7 cellular contexts compared by ENCODE assay signal in genomic region chr11:65833297-65834030, GRCh38. TPM values are rescaled to one million over a fixed set of nuclear protein-coding genes. Genes with fewer than 3 reads are reported as not detected.
DNase-seq lines count a peak whose midpoint lies in the region; ATAC-seq and TF ChIP-seq lines count a peak whose summit lies in the region.

Gene SNX32 (plus strand): TSS chr11:65833963. CDS start chr11:65834066, 103 bp downstream.

- POLR2A ChIA-PET in activated CD4-positive, alpha-beta memory T cell treated with anti-CD3 and anti-CD28 coated beads for 36 hours (lab: Charles Lee) = interaction anchor here (0.7 to 2.7 kb wide), 5 partner anchors 15 to 128 kb away, joined by 3 to 16 read pairs (median 4); partner anchors contain the start of genes MUS81 and SART1

- no peak within 1 kb of the TSS for H3K27ac Mint-ChIP-seq in activated CD4-positive, alpha-beta memory T cell treated with anti-CD3 and anti-CD28 coated beads for 36 hours

- H3K27me3 ChIP-seq in effector memory CD4-positive, alpha-beta T cell (replicated peaks; ENCODE audit: control insufficient read depth, insufficient read depth, low read length, poor library complexity, severe bottlenecking) = no peaks in the 10 kb centered on the region
- no peaks in the 10 kb centered on the region for H3K27me3 ChIP-seq in lung (ENCODE audit: control insufficient read depth, insufficient read depth)

- CTCF ChIA-PET in activated CD4-positive, alpha-beta memory T cell treated with anti-CD3 and anti-CD28 coated beads for 36 hours (lab: Charles Lee) = interaction anchor here (0.6 to 4.1 kb wide), 6 partner anchors 11 to 158 kb away, joined by 3 to 25 read pairs (median 10); partner anchors contain the start of gene AP5B1

- 1% methylated on average over 57 to 63 of the region's 63 CpGs for WGBS in lung, 2 donors

- peaks cover 14% of the 10 kb centered on the region for H3K4me1 ChIP-seq in effector memory CD4-positive, alpha-beta T cell (ENCODE audit: control insufficient read depth, insufficient read depth, low read length, poor library complexity, severe bottlenecking)
- peaks cover 0 to 14% of the 10 kb centered on the region in 2 donors for H3K4me1 ChIP-seq in lung (ENCODE audit: control insufficient read depth in 2 of 2, insufficient read depth in 2 of 2, low read length in 2 of 2)

- no peaks in the 10 kb centered on the region for H3K27me3 Mint-ChIP-seq in activated CD4-positive, alpha-beta memory T cell treated with anti-CD3 and anti-CD28 coated beads for 36 hours

- no peak for TF ChIP-seq CTCF in lung (IDR thresholded peaks at IDR 0.05; ENCODE audit: control extremely low read depth, extremely low read depth)

- peaks cover 21% of the 10 kb centered on the region for H3K4me1 Mint-ChIP-seq in activated CD4-positive, alpha-beta memory T cell treated with anti-CD3 and anti-CD28 coated beads for 36 hours (ENCODE audit: low read depth)

- H3K36me3 Mint-ChIP-seq in activated CD4-positive, alpha-beta memory T cell treated with anti-CD3 and anti-CD28 coated beads for 36 hours = no peaks in the 10 kb centered on the region

- intact Hi-C loops in activated CD4-positive, alpha-beta memory T cell treated with anti-CD3 and anti-CD28 coated beads for 36 hours (cut with micrococcal nuclease) = no loop called here

- DNase-seq in NCI-H446 treated with DMSO at 0.1 percent for 48 hours (lab: John Stamatoyannopoulos, UW) = peak; percentile 76
- peak; percentile 98 for DNase-seq in activated CD4-positive, alpha-beta memory T cell treated with anti-CD3 and anti-CD28 coated beads for 36 hours
- DNase-seq in effector memory CD4-positive, alpha-beta T cell = peak; percentile 82 to 90 (median 89)
- peak; percentile 96 for DNase-seq in lung (ENCODE audit: low spot score)
- peak; percentile 93 to 94 for DNase-seq in stimulated activated CD4-positive, alpha-beta T cell treated with anti-CD3 and anti-CD28 coated beads, Interleukin-4, amount 100 ng/mL, for 48 hours (ENCODE audit: low read depth in 2 of 2)

- ATAC-seq in GM18868 (IDR thresholded peaks at IDR 0.05; ENCODE audit: unreplicated experiment) (peak; percentile 82), HG03139 (IDR thresholded peaks at IDR 0.05; ENCODE audit: unreplicated experiment) (peak; percentile 93), lung (ENCODE audit: insufficient read depth, low FRiP score) (peak; percentile 100)

- H3K27ac ChIP-seq in effector memory CD4-positive, alpha-beta T cell (ENCODE audit: insufficient read depth, low read length, poor library complexity, severe bottlenecking) = peak within 1 kb of the TSS; percentile 63
- peak within 1 kb of the TSS in 1 of 2 donors; percentile 71 for H3K27ac ChIP-seq in lung (ENCODE audit: low read depth in 1 of 2, low read length in 1 of 2)

- no peaks in the 10 kb centered on the region for H3K36me3 ChIP-seq in effector memory CD4-positive, alpha-beta T cell (ENCODE audit: control insufficient read depth, insufficient read depth, low read length)
- no peaks in the 10 kb centered on the region for H3K36me3 ChIP-seq in lung (ENCODE audit: control insufficient read depth in 2 of 2, insufficient read depth in 2 of 2, low read length in 2 of 2)

- no peaks in the 10 kb centered on the region for H3K9me3 Mint-ChIP-seq in activated CD4-positive, alpha-beta memory T cell treated with anti-CD3 and anti-CD28 coated beads for 36 hours

- H3K4me3 Mint-ChIP-seq in activated CD4-positive, alpha-beta memory T cell treated with anti-CD3 and anti-CD28 coated beads for 36 hours = no peak within 1 kb of the TSS

- no peaks in the 10 kb centered on the region for H3K9me3 ChIP-seq in effector memory CD4-positive, alpha-beta T cell (ENCODE audit: control insufficient read depth, low read length)
- peaks cover 0 to 2% of the 10 kb centered on the region in 2 donors for H3K9me3 ChIP-seq in lung (ENCODE audit: control insufficient read depth in 2 of 2, insufficient read depth in 1 of 2, low read length in 1 of 2)

- peak within 1 kb of the TSS; percentile 61 for H3K4me3 ChIP-seq in effector memory CD4-positive, alpha-beta T cell (ENCODE audit: insufficient read depth, low read depth, low read length, poor library complexity, severe bottlenecking)
- H3K4me3 ChIP-seq in lung = peak within 1 kb of the TSS; percentile 47

RNA-seq across cellular contexts. Expression of gene SNX32, which starts in this region (rescaled TPM):
- total RNA-seq in activated CD4-positive, alpha-beta memory T cell treated with anti-CD3 and anti-CD28 coated beads for 36 hours = 1 to 10 TPM; 2.0 to 2.7 TPM
- under 1 TPM; 0.52 to 0.77 TPM for total RNA-seq in lung
- polyA plus RNA-seq in lung = under 1 TPM; 0.14 to 0.88 TPM

Comparison
In these comparisons a context has a peak if more than half of its experiments do, and no peak if none do; other contexts are left out.
1. Peak in DNase-seq, ATAC-seq and H3K4me3 ChIP-seq in lung; RNA of the gene not detected or under 1 TPM.